ENCODE assay signal across 1 cellular context in the genomic region with DNA sequence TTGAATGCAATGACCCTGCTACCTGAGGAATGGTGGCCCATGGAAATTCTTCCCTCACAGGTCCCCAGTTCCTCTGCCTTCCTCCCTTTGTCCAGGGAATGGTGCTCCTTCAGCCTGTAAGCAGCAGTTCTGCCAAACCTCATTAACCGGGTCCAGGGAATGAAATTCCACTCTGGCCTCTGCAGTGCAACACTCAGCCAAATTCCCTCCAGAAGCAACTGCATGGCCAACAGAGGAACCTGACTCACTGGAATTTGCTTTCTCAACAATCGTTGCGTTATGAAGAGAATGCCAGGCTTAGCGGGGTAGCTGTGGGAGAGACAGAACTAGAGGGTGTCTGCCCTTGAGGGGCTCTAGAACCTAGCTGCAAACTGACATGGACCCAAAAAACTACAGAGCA.
TF ChIP-seq lines count a peak whose summit lies in the region.

No MANE protein-coding gene starts in this region.

TF ChIP-seq in SK-N-SH treated with all-trans-retinoic acid at 6 μM for 48 hours, 23 proteins besides CTCF, POLR2A, EP300 and RAD21 (continued from another document):
- TF ChIP-seq, protein P1, sequence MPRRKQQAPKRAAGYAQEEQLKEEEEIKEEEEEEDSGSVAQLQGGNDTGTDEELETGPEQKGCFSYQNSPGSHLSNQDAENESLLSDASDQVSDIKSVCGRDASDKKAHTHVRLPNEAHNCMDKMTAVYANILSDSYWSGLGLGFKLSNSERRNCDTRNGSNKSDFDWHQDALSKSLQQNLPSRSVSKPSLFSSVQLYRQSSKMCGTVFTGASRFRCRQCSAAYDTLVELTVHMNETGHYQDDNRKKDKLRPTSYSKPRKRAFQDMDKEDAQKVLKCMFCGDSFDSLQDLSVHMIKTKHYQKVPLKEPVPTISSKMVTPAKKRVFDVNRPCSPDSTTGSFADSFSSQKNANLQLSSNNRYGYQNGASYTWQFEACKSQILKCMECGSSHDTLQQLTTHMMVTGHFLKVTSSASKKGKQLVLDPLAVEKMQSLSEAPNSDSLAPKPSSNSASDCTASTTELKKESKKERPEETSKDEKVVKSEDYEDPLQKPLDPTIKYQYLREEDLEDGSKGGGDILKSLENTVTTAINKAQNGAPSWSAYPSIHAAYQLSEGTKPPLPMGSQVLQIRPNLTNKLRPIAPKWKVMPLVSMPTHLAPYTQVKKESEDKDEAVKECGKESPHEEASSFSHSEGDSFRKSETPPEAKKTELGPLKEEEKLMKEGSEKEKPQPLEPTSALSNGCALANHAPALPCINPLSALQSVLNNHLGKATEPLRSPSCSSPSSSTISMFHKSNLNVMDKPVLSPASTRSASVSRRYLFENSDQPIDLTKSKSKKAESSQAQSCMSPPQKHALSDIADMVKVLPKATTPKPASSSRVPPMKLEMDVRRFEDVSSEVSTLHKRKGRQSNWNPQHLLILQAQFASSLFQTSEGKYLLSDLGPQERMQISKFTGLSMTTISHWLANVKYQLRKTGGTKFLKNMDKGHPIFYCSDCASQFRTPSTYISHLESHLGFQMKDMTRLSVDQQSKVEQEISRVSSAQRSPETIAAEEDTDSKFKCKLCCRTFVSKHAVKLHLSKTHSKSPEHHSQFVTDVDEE (CRISPR knock-in tag; IDR thresholded peaks at IDR 0.05) = no peak
- TF ChIP-seq ISL1 (CRISPR knock-in tag; IDR thresholded peaks at IDR 0.05) (no peak), ZFP30 (CRISPR knock-in tag; IDR thresholded peaks at IDR 0.05) (no peak), ZC3H10 (CRISPR knock-in tag; IDR thresholded peaks at IDR 0.05) (no peak)
- TF ChIP-seq, protein P2, sequence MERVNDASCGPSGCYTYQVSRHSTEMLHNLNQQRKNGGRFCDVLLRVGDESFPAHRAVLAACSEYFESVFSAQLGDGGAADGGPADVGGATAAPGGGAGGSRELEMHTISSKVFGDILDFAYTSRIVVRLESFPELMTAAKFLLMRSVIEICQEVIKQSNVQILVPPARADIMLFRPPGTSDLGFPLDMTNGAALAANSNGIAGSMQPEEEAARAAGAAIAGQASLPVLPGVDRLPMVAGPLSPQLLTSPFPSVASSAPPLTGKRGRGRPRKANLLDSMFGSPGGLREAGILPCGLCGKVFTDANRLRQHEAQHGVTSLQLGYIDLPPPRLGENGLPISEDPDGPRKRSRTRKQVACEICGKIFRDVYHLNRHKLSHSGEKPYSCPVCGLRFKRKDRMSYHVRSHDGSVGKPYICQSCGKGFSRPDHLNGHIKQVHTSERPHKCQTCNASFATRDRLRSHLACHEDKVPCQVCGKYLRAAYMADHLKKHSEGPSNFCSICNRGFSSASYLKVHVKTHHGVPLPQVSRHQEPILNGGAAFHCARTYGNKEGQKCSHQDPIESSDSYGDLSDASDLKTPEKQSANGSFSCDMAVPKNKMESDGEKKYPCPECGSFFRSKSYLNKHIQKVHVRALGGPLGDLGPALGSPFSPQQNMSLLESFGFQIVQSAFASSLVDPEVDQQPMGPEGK (CRISPR knock-in tag; IDR thresholded peaks at IDR 0.05; ENCODE audit: borderline replicate concordance) = no peak
- TF ChIP-seq, protein P3, sequence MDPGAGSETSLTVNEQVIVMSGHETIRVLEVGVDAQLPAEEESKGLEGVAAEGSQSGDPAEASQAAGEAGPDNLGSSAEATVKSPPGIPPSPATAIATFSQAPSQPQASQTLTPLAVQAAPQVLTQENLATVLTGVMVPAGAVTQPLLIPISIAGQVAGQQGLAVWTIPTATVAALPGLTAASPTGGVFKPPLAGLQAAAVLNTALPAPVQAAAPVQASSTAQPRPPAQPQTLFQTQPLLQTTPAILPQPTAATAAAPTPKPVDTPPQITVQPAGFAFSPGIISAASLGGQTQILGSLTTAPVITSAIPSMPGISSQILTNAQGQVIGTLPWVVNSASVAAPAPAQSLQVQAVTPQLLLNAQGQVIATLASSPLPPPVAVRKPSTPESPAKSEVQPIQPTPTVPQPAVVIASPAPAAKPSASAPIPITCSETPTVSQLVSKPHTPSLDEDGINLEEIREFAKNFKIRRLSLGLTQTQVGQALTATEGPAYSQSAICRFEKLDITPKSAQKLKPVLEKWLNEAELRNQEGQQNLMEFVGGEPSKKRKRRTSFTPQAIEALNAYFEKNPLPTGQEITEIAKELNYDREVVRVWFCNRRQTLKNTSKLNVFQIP (CRISPR knock-in tag; IDR thresholded peaks at IDR 0.05; ENCODE audit: borderline replicate concordance, low read depth) = no peak
- TF ChIP-seq, protein P4, sequence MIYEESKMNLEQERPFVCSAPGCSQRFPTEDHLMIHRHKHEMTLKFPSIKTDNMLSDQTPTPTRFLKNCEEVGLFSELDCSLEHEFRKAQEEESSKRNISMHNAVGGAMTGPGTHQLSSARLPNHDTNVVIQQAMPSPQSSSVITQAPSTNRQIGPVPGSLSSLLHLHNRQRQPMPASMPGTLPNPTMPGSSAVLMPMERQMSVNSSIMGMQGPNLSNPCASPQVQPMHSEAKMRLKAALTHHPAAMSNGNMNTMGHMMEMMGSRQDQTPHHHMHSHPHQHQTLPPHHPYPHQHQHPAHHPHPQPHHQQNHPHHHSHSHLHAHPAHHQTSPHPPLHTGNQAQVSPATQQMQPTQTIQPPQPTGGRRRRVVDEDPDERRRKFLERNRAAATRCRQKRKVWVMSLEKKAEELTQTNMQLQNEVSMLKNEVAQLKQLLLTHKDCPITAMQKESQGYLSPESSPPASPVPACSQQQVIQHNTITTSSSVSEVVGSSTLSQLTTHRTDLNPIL (CRISPR knock-in tag; IDR thresholded peaks at IDR 0.05; ENCODE audit: low read depth) = no peak
